ENCODE assay signal across 8 cellular contexts in the genomic region with DNA sequence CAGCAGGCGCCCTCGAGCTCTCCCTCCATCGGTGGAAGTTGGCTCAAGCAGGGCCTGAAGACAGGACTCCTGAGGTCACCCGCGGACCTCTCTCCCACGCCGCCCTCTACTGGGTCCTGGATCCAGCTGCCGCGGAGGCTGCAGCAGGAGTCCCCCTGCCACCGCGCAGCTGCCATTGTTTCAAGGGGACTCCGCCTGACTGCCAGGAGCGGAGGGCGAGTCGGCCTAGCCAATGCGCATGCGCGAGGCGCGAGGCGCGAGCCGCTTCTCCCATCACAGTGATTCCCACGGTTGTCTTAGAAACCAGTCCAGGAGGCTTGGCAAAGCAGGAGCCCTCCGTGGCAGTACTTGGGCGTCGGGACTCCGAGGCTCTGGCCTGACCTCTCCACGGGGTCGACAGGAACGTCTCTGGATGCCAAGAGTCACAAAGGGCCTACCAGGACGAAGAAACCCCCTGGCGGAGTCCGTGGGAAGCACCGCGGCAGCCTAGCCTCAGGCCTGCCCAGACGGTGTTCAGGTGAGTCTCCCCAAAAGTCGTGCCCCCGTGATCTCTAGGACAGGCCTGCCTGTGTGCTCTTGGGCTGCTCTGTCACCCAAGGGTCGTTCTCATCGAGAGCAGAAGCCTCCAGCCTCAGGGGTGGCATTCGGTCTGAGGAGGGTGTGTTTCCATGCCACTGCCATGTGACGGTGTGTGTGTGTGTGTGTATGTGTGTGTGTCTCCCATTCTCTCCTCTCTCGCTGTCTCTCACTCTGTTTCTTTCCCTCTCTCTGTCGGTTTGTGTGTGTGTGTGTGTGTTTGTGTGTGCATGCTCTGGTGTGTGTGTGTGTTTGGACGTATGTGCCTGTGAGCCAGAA.
A peak's percentile ranks its signal among the peaks of the same experiment; 100 is the strongest.
DNase-seq lines count a peak whose midpoint lies in the region; ATAC-seq and TF ChIP-seq lines count a peak whose summit lies in the region.

No MANE protein-coding gene starts in this region.

- peak; percentile 81 for ATAC-seq in HG02759 (IDR thresholded peaks at IDR 0.05; ENCODE audit: unreplicated experiment)

- H3K4me1 ChIP-seq in cardiac muscle cell (ENCODE audit: low read depth) = no peaks in the 10 kb centered on the region
- peaks cover 0 to 7% (median 5%) of the 10 kb centered on the region in 3 donors for H3K4me1 ChIP-seq in skeletal muscle tissue (ENCODE audit: control insufficient read depth in 3 of 3, insufficient read depth in 3 of 3, low read length in 3 of 3)

- H3K36me3 Mint-ChIP-seq in activated T-helper 2 cell treated with anti-CD3 and anti-CD28 coated beads, Interferon-gamma antibody, Interleukin-2, Interleukin-4, amounts not matched to agents 10 μg/mL and 5 μg/mL and 100 μg/mL, durations not matched to agents 14 hours and 24 hours and 36 hours (ENCODE audit: low read depth) = no peaks in the 10 kb centered on the region
- H3K36me3 Mint-ChIP-seq in Calu3 (ENCODE audit: insufficient read depth, unreplicated experiment) = no peaks in the 10 kb centered on the region

- H3K4me3 Mint-ChIP-seq in activated T-helper 2 cell treated with anti-CD3 and anti-CD28 coated beads, Interferon-gamma antibody, Interleukin-2, Interleukin-4, amounts not matched to agents 10 μg/mL and 5 μg/mL and 100 μg/mL, durations not matched to agents 14 hours and 24 hours and 36 hours (ENCODE audit: low read depth) = peak overlapping the region; percentile 58
- H3K4me3 Mint-ChIP-seq in Calu3 (ENCODE audit: low read depth, unreplicated experiment) = no peak overlapping the region

- intact Hi-C loops in activated T-helper 2 cell treated with anti-CD3 and anti-CD28 coated beads, Interferon-gamma antibody, Interleukin-2, Interleukin-4, amounts not matched to agents 10 μg/mL and 5 μg/mL and 100 μg/mL, durations not matched to agents 14 hours and 24 hours and 36 hours (cut with micrococcal nuclease) = no loop called here
- intact Hi-C loops in Calu3 (cut with micrococcal nuclease; ENCODE audit: unreplicated experiment) = no loop called here

- CTCF ChIA-PET in Calu3 (lab: Charles Lee) = no interaction called here

- H3K9me3 ChIP-seq in cardiac muscle cell (ENCODE audit: low read depth) (no peaks in the 10 kb centered on the region), skeletal muscle tissue (ENCODE audit: control insufficient read depth in 3 of 3, low read length in 3 of 3) (no peaks in the 10 kb centered on the region)

- H3K27ac ChIP-seq in cardiac muscle cell = no peak overlapping the region
- no peak overlapping the region for H3K27ac ChIP-seq in skeletal muscle tissue (ENCODE audit: low read depth, low read length)

- no peaks in the 10 kb centered on the region for H3K36me3 ChIP-seq in cardiac muscle cell
- no peaks in the 10 kb centered on the region for H3K36me3 ChIP-seq in skeletal muscle tissue (ENCODE audit: control insufficient read depth in 3 of 3, insufficient read depth in 3 of 3, low read length in 3 of 3)

- peaks cover 7% of the 10 kb centered on the region for H3K4me1 Mint-ChIP-seq in activated T-helper 2 cell treated with anti-CD3 and anti-CD28 coated beads, Interferon-gamma antibody, Interleukin-2, Interleukin-4, amounts not matched to agents 10 μg/mL and 5 μg/mL and 100 μg/mL, durations not matched to agents 14 hours and 24 hours and 36 hours (ENCODE audit: low read depth)
- H3K4me1 Mint-ChIP-seq in Calu3 (ENCODE audit: low read depth, unreplicated experiment) = no peaks in the 10 kb centered on the region

- no peak overlapping the region for H3K27ac Mint-ChIP-seq in activated T-helper 2 cell treated with anti-CD3 and anti-CD28 coated beads, Interferon-gamma antibody, Interleukin-2, Interleukin-4, amounts not matched to agents 10 μg/mL and 5 μg/mL and 100 μg/mL, durations not matched to agents 14 hours and 24 hours and 36 hours
- no peak overlapping the region for H3K27ac Mint-ChIP-seq in Calu3 (ENCODE audit: unreplicated experiment)

- H3K27me3 ChIP-seq in cardiac muscle cell (no peaks in the 10 kb centered on the region), skeletal muscle tissue (ENCODE audit: control insufficient read depth in 3 of 3, insufficient read depth in 3 of 3, low read length in 3 of 3) (peaks cover 0 to 11% (median 4%) of the 10 kb centered on the region in 3 donors)

- no TSS peak for BruUV-seq in Calu3 (replicated peaks; lab: Mats Ljungman, UMichigan)

- peak; percentile 58 for TF ChIP-seq CTCF in GM12874 (IDR thresholded peaks at IDR 0.05; ENCODE audit: insufficient read depth, low read depth, low read length)
- peak; percentile 45 for TF ChIP-seq CTCF in cardiac muscle cell (IDR thresholded peaks at IDR 0.05; ENCODE audit: low read depth, low read length)
- TF ChIP-seq CTCF in Calu3 (IDR thresholded peaks at IDR 0.05; ENCODE audit: unreplicated experiment) = no peak

- DNase-seq in NCI-H526 (lab: John Stamatoyannopoulos, UW) = peak; percentile 34 to 84
- peak; percentile 39 for DNase-seq in activated T-helper 2 cell treated with anti-CD3 and anti-CD28 coated beads, Interferon-gamma antibody, Interleukin-2, Interleukin-4, amounts not matched to agents 10 μg/mL and 5 μg/mL and 100 μg/mL, durations not matched to agents 14 hours and 24 hours and 36 hours (ENCODE audit: low spot score)
- peak; percentile 27 to 63 for DNase-seq in cardiac muscle cell (ENCODE audit: low read depth in 1 of 2, low spot score in 1 of 2)
- DNase-seq in HCEC 1CT = no peak
- DNase-seq in Calu3 = no peak

- H3K27me3 Mint-ChIP-seq in activated T-helper 2 cell treated with anti-CD3 and anti-CD28 coated beads, Interferon-gamma antibody, Interleukin-2, Interleukin-4, amounts not matched to agents 10 μg/mL and 5 μg/mL and 100 μg/mL, durations not matched to agents 14 hours and 24 hours and 36 hours (ENCODE audit: low read depth) = peaks cover 6% of the 10 kb centered on the region
- H3K27me3 Mint-ChIP-seq in Calu3 (ENCODE audit: unreplicated experiment) = no peaks in the 10 kb centered on the region

- peak overlapping the region in 2 of 3 donors; percentile 25 to 45 for H3K9ac ChIP-seq in skeletal muscle tissue (ENCODE audit: low read depth in 1 of 3, low read length in 3 of 3)

- no peaks in the 10 kb centered on the region for H3K9me3 Mint-ChIP-seq in activated T-helper 2 cell treated with anti-CD3 and anti-CD28 coated beads, Interferon-gamma antibody, Interleukin-2, Interleukin-4, amounts not matched to agents 10 μg/mL and 5 μg/mL and 100 μg/mL, durations not matched to agents 14 hours and 24 hours and 36 hours
- H3K9me3 Mint-ChIP-seq in Calu3 (ENCODE audit: low read depth, unreplicated experiment) = peaks cover 5% of the 10 kb centered on the region

- H3K4me3 ChIP-seq in cardiac muscle cell (no peak overlapping the region), skeletal muscle tissue (ENCODE audit: low read length in 3 of 3) (peak overlapping the region; percentile 40 to 67 (median 51))

Comparison
In these comparisons a context has a peak if more than half of its experiments do, and no peak if none do; other contexts are left out.
1. DNase-seq: peak in NCI-H526 (2 of 2), activated T-helper 2 cell treated with anti-CD3 and anti-CD28 coated beads, Interferon-gamma antibody, Interleukin-2, Interleukin-4, amounts not matched to agents 10 μg/mL and 5 μg/mL and 100 μg/mL, durations not matched to agents 14 hours and 24 hours and 36 hours (single experiment) and cardiac muscle cell (2 of 2); none in HCEC 1CT (single experiment) and Calu3 (single experiment).